10 cellular contexts compared by ENCODE assay signal in the genomic region with DNA sequence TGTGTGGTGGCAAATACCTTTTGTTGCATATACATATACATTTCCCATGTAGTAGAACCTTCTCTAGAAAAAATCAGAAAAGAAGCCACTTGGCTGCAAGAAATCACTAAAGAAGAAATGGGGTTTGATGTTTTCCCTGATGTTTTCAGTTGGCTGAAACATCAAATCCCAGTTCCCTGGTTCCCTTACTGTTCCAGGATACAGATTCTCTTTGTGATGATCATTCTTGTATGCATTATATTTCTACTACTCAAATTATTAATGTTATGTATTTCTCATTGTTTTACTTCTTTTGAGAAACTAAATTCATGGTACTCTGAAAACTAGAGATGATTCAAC. TPM values are rescaled to one million over a fixed set of nuclear protein-coding genes. Genes with fewer than 3 reads are reported as not detected.
DNase-seq lines count a peak whose midpoint lies in the region; ATAC-seq and TF ChIP-seq lines count a peak whose summit lies in the region.
"Had no signal": no experiment of that assay in that cellular context is flagged by ENCODE, and none has a peak within 500 bp of the region (broad histone marks: within the 10 kb centered on the region; RNA-seq: fewer than 3 reads in every experiment).

No MANE protein-coding gene starts in this region.

- no peak overlapping the region for H3K23ac ChIP-seq in mesendoderm (ENCODE audit: low read length)

- H3K27ac ChIP-seq in heart right ventricle (peak overlapping the region; percentile 88 to 99 (median 98)), mesendoderm (ENCODE audit: low read depth, low read length) (no peak overlapping the region), uterus (peak overlapping the region; percentile 95 to 99)

- H3K79me1 ChIP-seq in mesendoderm (ENCODE audit: low read length): no peaks in the 10 kb centered on the region

- no peak overlapping the region for H2AK5ac ChIP-seq in mesendoderm (ENCODE audit: low read length)

- no peak for TF ChIP-seq POLR2A in uterus (IDR thresholded peaks at IDR 0.05)

- H2BK15ac ChIP-seq in mesendoderm (replicated peaks; ENCODE audit: low read depth): peak overlapping the region; percentile 88

- ATAC-seq in heart right ventricle: no peak
- no peak for ATAC-seq in left ventricle myocardium superior
- no peak for ATAC-seq in HG03280 (IDR thresholded peaks at IDR 0.05; ENCODE audit: unreplicated experiment)
- ATAC-seq in GM19463 (IDR thresholded peaks at IDR 0.05; ENCODE audit: unreplicated experiment): no peak

- in situ Hi-C loops in astrocyte of the spinal cord (cut with HindIII; ENCODE audit: low sequenced_read_pairs): no loop called here

- no peak overlapping the region for H2BK5ac ChIP-seq in mesendoderm (ENCODE audit: low read length)

- no peak overlapping the region for H3K9ac ChIP-seq in mesendoderm (ENCODE audit: low read length)

- H4K8ac ChIP-seq in mesendoderm (ENCODE audit: low read depth, low read length): no peak overlapping the region

- peak overlapping the region; percentile 95 for H4K5ac ChIP-seq in mesendoderm (ENCODE audit: low read length)

- no peaks in the 10 kb centered on the region for H3K79me2 ChIP-seq in mesendoderm (ENCODE audit: control insufficient read depth, insufficient read depth, low read length)

- DNase-seq in heart right ventricle (no peak), left ventricle myocardium superior (no peak), astrocyte of the spinal cord (ENCODE audit: low read depth, low spot score) (no peak), mesendoderm (no peak), uterus (no peak)
- no peak for DNase-seq in stimulated activated CD4-positive, alpha-beta T cell treated with anti-CD3 and anti-CD28 coated beads, Interleukin-12 subunit alpha, Interleukin-12 subunit beta, amount 100 ng/mL, for 4 hours
- DNase-seq: Calu3 had no signal

- H3K27me3 ChIP-seq in heart right ventricle (no peaks in the 10 kb centered on the region), mesendoderm (ENCODE audit: insufficient read depth, low read length, poor library complexity) (no peaks in the 10 kb centered on the region), uterus (no peaks in the 10 kb centered on the region)

- peak overlapping the region; percentile 49 for H3K56ac ChIP-seq in mesendoderm (ENCODE audit: low read length)

- intact Hi-C loops in heart right ventricle (cut with DNase I): no loop called here
- intact Hi-C loops in left ventricle myocardium superior (cut with micrococcal nuclease): no loop called here
- intact Hi-C loops in uterus (cut with DNase I; ENCODE audit: low total_unique reads): no loop called here

- peak overlapping the region; percentile 30 to 62 (median 54) for H3K4me3 ChIP-seq in heart right ventricle
- H3K4me3 ChIP-seq in astrocyte of the spinal cord (ENCODE audit: low read depth, low read length): peak overlapping the region; percentile 46
- H3K4me3 ChIP-seq in mesendoderm (ENCODE audit: low read length): no peak overlapping the region
- H3K4me3 ChIP-seq in uterus: peak overlapping the region; percentile 50 to 54

- H3K4ac ChIP-seq in mesendoderm (ENCODE audit: low read depth, low read length): no peak overlapping the region

- H2BK120ac ChIP-seq in mesendoderm (ENCODE audit: low read depth, low read length): no peak overlapping the region

- H3K36me3 ChIP-seq in heart right ventricle (no peaks in the 10 kb centered on the region), mesendoderm (ENCODE audit: control insufficient read depth, insufficient read depth, low read length) (no peaks in the 10 kb centered on the region), uterus (no peaks in the 10 kb centered on the region)

- no peak overlapping the region for H3K4me2 ChIP-seq in mesendoderm (ENCODE audit: low read length)

- peaks cover 3 to 31% (median 10%) of the 10 kb centered on the region in 9 donors for H3K4me1 ChIP-seq in heart right ventricle
- no peaks in the 10 kb centered on the region for H3K4me1 ChIP-seq in mesendoderm (ENCODE audit: control insufficient read depth, low read depth, low read length)
- H3K4me1 ChIP-seq in uterus: peaks cover 0 to 3% of the 10 kb centered on the region in 2 donors

- no peak overlapping the region for H3K18ac ChIP-seq in mesendoderm (ENCODE audit: low read length)

- H3K9me3 ChIP-seq in heart right ventricle (peaks cover 0 to 15% (median 0%) of the 10 kb centered on the region in 11 donors), uterus (no peaks in the 10 kb centered on the region)

- TF ChIP-seq CTCF in heart right ventricle (IDR thresholded peaks at IDR 0.05) (no peak), astrocyte of the spinal cord (IDR thresholded peaks at IDR 0.05; ENCODE audit: low read depth, low read length) (no peak), uterus (IDR thresholded peaks at IDR 0.05) (no peak)

RNA-seq across cellular contexts. Expression of a gene that starts 7.6 kb away (rescaled TPM):
- total RNA-seq in heart right ventricle (1,000 to 10,000 TPM in 8 of 10 donors, 100 to 1,000 TPM in 2; 635 to 5,242 (median 1,949) TPM), left ventricle myocardium superior (4,234 TPM), uterus (1,000 to 10,000 TPM in 1 of 4 donors, under 1 TPM in 3; under 0.01 to 2,125 (median under 0.01) TPM)
- polyA plus RNA-seq in heart right ventricle: not detected
- polyA plus RNA-seq in mesendoderm (2013, experiment 1 of 2): not detected
- not detected for polyA plus RNA-seq in mesendoderm (2013, experiment 2 of 2)
- total RNA-seq: H4 had no signal

RNA-seq across cellular contexts. Expression of a gene that starts 18.3 kb away (rescaled TPM):
- total RNA-seq in heart right ventricle: 10 to 100 TPM in 1 of 10 donors, 1 to 10 TPM in 9; 4.7 to 12.8 (median 6.0) TPM
- polyA plus RNA-seq in heart right ventricle: 10 to 100 TPM in 1 of 2 donors, 1 to 10 TPM in 1; 7.6 to 42.3 TPM
- 7.9 TPM for total RNA-seq in left ventricle myocardium superior
- 10.7 TPM for polyA plus RNA-seq in mesendoderm (2013, experiment 1 of 2)
- 10.0 TPM for polyA plus RNA-seq in mesendoderm (2013, experiment 2 of 2)
- total RNA-seq in uterus: 10 to 100 TPM; 10.2 to 73.5 (median 32.9) TPM
